8 cellular contexts compared by ENCODE assay signal in genomic region chr7:75534727-75535307, GRCh38. TPM values are rescaled to one million over a fixed set of nuclear protein-coding genes. Genes with fewer than 3 reads are reported as not detected.
A peak's percentile ranks its signal among the peaks of the same experiment; 100 is the strongest.
DNase-seq lines count a peak whose midpoint lies in the region; ATAC-seq and TF ChIP-seq lines count a peak whose summit lies in the region.

No MANE protein-coding gene starts in this region.

- no peaks in the 10 kb centered on the region for H3K36me3 Mint-ChIP-seq in activated naive CD4-positive, alpha-beta T cell treated with anti-CD3 and anti-CD28 coated beads, Interleukin-2, amount 50 U/mL, for 72 hours

- peak; percentile 18 to 90 for ATAC-seq in activated naive CD4-positive, alpha-beta T cell treated with anti-CD3 and anti-CD28 coated beads, Interleukin-2, amount 50 U/mL, for 72 hours
- ATAC-seq in HG03521 (IDR thresholded peaks at IDR 0.05; ENCODE audit: unreplicated experiment) = peak; percentile 54
- no peak for ATAC-seq in HG02763 (IDR thresholded peaks at IDR 0.05; ENCODE audit: unreplicated experiment)

- no peak for TF ChIP-seq CTCF in astrocyte of the spinal cord (IDR thresholded peaks at IDR 0.05; ENCODE audit: low read depth, low read length)

- in situ Hi-C loops in astrocyte of the spinal cord (cut with HindIII; ENCODE audit: low sequenced_read_pairs) = no loop called here

- no peak for DNase-seq in activated naive CD4-positive, alpha-beta T cell treated with anti-CD3 and anti-CD28 coated beads, Interleukin-2, amount 50 U/mL, for 72 hours (ENCODE audit: low spot score in 2 of 2)
- DNase-seq in activated naive CD4-positive, alpha-beta T cell treated with Interleukin-2 at 50 U/mL for 16 hours = no peak
- DNase-seq in astrocyte of the spinal cord (ENCODE audit: low read depth, low spot score) (peak; percentile 60), NCI-H128 (lab: John Stamatoyannopoulos, UW; ENCODE audit: unreplicated experiment) (no peak), NCI-H2171 (lab: John Stamatoyannopoulos, UW) (no peak)
- DNase-seq in activated CD4-positive, alpha-beta T cell treated with anti-CD3 and anti-CD28 coated beads for 4 hours = no peak

- peak overlapping the region in 1 of 2 donors; percentile 40 for H3K27ac Mint-ChIP-seq in activated naive CD4-positive, alpha-beta T cell treated with anti-CD3 and anti-CD28 coated beads, Interleukin-2, amount 50 U/mL, for 72 hours

- no peak overlapping the region for H3K4me3 ChIP-seq in astrocyte of the spinal cord (ENCODE audit: low read depth, low read length)

- no peaks in the 10 kb centered on the region for H3K9me3 Mint-ChIP-seq in activated naive CD4-positive, alpha-beta T cell treated with anti-CD3 and anti-CD28 coated beads, Interleukin-2, amount 50 U/mL, for 72 hours

RNA-seq across cellular contexts. Expression of gene SPDYE5, which starts 42.7 kb away (rescaled TPM):
- not detected for total RNA-seq in activated naive CD4-positive, alpha-beta T cell treated with anti-CD3 and anti-CD28 coated beads, Interleukin-2, amount 50 U/mL, for 72 hours

RNA-seq across cellular contexts. Expression of gene POM121C, which starts 48.7 kb away (rescaled TPM):
- 100 to 1,000 TPM in 1 of 2 donors, 10 to 100 TPM in 1; 54.1 to 111 TPM for total RNA-seq in activated naive CD4-positive, alpha-beta T cell treated with anti-CD3 and anti-CD28 coated beads, Interleukin-2, amount 50 U/mL, for 72 hours
